In genomic region chr10:13722747-13723657, GRCh38 we compare ENCODE assay signal across 1 cellular context.
A peak's percentile ranks its signal among the peaks of the same experiment; 100 is the strongest.
TF ChIP-seq lines count a peak whose summit lies in the region.

No MANE protein-coding gene starts in this region.

TF ChIP-seq in K562, 482 proteins besides CTCF, POLR2A, EP300 and RAD21 (continued from another document):
- TF ChIP-seq ATF3 (IDR thresholded peaks at IDR 0.05) (peak; percentile 16; the same call in 1 of the 2 replicates), ATF3 (CRISPR knock-in tag; conservative IDR thresholded peaks at IDR 0.05) (no peak), RBBP5 (IDR thresholded peaks at IDR 0.05; ENCODE audit: borderline replicate concordance, insufficient read depth, low read length, poor library complexity, severe bottlenecking) (no peak), ZNF764 (CRISPR knock-in tag; IDR thresholded peaks at IDR 0.05; ENCODE audit: low read depth) (no peak), CEBPB (tag; IDR thresholded peaks at IDR 0.05) (peak; percentile 98), ZNF644 (tag; IDR thresholded peaks at IDR 0.05; ENCODE audit: low read depth) (no peak), HMBOX1 (IDR thresholded peaks at IDR 0.05) (peak; percentile 100), KLF6 (CRISPR knock-in tag; IDR thresholded peaks at IDR 0.05; ENCODE audit: borderline replicate concordance) (no peak), EHMT2 (IDR thresholded peaks at IDR 0.05) (no peak), TCFL5 (CRISPR knock-in tag; conservative IDR thresholded peaks at IDR 0.05) (no peak), HNRNPL (IDR thresholded peaks at IDR 0.05; ENCODE audit: low read depth, low read length) (no peak), ZNF445 (CRISPR knock-in tag; IDR thresholded peaks at IDR 0.05; ENCODE audit: low read depth) (no peak), CEBPG (CRISPR knock-in tag; IDR thresholded peaks at IDR 0.05) (peak; percentile 84), CEBPG (tag; conservative IDR thresholded peaks at IDR 0.05 in 1 of 2, IDR thresholded peaks at IDR 0.05 in 1 of 2) (peak; percentile 87 to 98), BDP1 (IDR thresholded peaks at IDR 0.05; ENCODE audit: insufficient read depth, insufficient read length) (no peak), ZNF263 (CRISPR knock-in tag; IDR thresholded peaks at IDR 0.05; ENCODE audit: borderline replicate concordance) (no peak), ZBTB9 (CRISPR knock-in tag; IDR thresholded peaks at IDR 0.05) (no peak)
- TF ChIP-seq, protein P1, sequence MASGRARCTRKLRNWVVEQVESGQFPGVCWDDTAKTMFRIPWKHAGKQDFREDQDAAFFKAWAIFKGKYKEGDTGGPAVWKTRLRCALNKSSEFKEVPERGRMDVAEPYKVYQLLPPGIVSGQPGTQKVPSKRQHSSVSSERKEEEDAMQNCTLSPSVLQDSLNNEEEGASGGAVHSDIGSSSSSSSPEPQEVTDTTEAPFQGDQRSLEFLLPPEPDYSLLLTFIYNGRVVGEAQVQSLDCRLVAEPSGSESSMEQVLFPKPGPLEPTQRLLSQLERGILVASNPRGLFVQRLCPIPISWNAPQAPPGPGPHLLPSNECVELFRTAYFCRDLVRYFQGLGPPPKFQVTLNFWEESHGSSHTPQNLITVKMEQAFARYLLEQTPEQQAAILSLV (tag; IDR thresholded peaks at IDR 0.05) = peak; percentile 81
- TF ChIP-seq, protein P2, sequence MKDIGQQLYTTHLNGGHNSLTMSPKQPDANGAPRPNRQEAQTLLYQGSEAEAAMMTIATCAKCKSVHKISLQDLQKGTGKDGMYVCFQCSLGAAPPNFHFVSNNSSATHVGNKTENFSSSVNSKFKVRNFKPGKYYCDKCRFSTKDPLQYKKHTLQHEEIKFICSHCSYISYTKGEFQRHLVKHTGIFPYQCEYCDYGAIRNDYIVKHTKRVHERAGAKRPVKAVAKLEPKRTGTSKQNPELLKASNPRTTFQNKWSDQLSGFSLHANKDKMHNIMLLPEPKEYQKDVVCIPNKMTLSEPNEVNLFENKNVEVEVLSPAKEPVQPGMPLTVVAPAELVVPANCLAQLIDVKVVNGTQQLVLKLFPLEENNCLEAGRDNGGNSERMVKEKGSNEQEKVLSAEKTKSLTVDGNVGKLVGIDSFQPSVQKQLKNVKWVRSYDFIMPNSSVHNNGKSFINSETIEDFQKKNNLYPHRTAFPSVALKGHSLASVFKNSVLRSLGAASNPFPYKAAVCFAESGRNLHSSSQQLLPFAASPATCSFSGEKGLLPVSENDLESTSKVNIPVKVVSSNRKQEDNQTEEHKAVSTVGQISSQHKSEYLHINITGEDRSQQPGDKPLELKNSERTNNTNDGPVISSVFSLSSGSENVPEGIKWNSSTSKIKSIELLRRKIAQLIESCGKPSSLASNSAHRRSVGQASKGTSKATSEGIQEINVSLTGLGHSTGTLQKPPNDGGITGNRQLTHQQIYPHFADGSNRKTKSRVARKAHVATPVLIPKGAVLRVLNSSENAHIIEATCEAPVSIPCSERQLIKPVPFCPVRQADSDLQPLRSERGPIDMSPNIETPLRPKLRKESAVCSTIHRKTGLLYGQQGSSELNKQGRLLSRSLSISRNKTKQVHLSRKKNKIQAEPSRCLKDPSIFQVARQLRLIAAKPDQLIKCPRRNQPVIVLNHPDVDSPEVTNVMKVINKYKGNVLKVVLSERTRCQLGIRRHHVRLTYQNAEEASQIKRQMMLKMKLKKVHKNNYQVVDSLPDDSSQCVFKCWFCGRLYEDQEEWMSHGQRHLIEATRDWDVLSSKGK (CRISPR knock-in tag; IDR thresholded peaks at IDR 0.05) = no peak
